Comparison of ENCODE assay signal across 8 cellular contexts in the genomic region with DNA sequence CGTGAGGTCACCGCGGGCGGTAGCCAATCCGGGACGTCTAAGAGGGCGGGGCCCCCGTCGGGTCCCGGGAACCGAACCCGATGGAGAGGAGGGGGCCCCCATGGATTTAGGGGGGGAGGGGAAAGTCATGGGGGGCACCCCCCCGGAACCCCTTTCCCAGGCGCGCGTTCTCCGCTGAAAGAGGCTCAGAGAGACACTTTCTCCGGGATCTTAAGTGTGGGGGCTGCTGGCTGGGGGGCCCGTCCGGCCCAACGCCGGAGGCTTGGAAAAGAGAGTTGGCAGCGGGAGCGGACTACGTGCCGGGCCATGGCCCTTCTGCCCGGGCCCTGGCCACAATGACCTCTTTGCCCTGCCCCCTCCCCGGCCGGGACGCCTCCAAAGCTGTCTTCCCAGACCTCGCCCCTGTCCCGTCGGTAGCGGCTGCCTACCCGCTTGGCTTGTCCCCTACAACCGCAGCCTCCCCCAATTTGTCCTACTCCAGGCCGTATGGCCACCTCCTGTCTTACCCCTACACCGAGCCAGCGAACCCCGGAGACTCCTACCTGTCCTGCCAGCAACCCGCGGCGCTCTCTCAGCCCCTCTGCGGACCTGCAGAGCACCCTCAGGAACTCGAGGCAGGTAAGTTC. TPM values are rescaled to one million over a fixed set of nuclear protein-coding genes. Genes with fewer than 3 reads are reported as not detected.
DNase-seq lines count a peak whose midpoint lies in the region; ATAC-seq and TF ChIP-seq lines count a peak whose summit lies in the region.

A gene with protein sequence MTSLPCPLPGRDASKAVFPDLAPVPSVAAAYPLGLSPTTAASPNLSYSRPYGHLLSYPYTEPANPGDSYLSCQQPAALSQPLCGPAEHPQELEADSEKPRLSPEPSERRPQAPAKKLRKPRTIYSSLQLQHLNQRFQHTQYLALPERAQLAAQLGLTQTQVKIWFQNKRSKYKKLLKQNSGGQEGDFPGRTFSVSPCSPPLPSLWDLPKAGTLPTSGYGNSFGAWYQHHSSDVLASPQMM (plus strand): TSS at position 57 of the 626 bp plus-strand sequence. CDS start 279 bp downstream, at position 336.

- peak; percentile 16 for DNase-seq in stimulated activated CD4-positive, alpha-beta T cell treated with anti-CD3 and anti-CD28 coated beads, Interleukin-4, amount 100 ng/mL, for 1 hour
- no peak for DNase-seq in stimulated activated CD4-positive, alpha-beta T cell treated with anti-CD3 and anti-CD28 coated beads, Interleukin-12 subunit alpha, Interleukin-12 subunit beta, amount 100 ng/mL, for 4 hours
- DNase-seq in globus pallidus (ENCODE audit: low spot score) = peak; percentile 8
- no peak for DNase-seq in spleen
- no peak for DNase-seq in NCI-H1436 (lab: John Stamatoyannopoulos, UW)
- no peak for DNase-seq in iPS-NIHi7 (ENCODE audit: extremely low spot score)

- H3K36me3 ChIP-seq in spleen = no peaks in the 10 kb centered on the region

- TF ChIP-seq POLR2A in spleen (IDR thresholded peaks at IDR 0.05) = no peak

- peaks cover 24 to 71% (median 52%) of the 10 kb centered on the region in 6 donors for H3K4me1 ChIP-seq in spleen

- TF ChIP-seq CTCF in WI38 (IDR thresholded peaks at IDR 0.05; ENCODE audit: low read depth, low read length) (no peak), spleen (IDR thresholded peaks at IDR 0.05 in 8 of 11, conservative IDR thresholded peaks at IDR 0.05 in 3 of 11) (no peak)

- H3K4me3 ChIP-seq in WI38 (ENCODE audit: low read depth, low read length) = peak within 1 kb of the TSS; percentile 44
- H3K4me3 ChIP-seq in spleen = peak within 1 kb of the TSS; percentile 47 to 85 (median 58)

- intact Hi-C loops in spleen (cut with DNase I; ENCODE audit: low total_unique reads) = no loop called here

- peaks cover 12 to 100% (median 100%) of the 10 kb centered on the region in 7 donors for H3K27me3 ChIP-seq in spleen (replicated peaks in 1 of 7)

- ATAC-seq in GM21576 (IDR thresholded peaks at IDR 0.05; ENCODE audit: unreplicated experiment) = no peak

- WGBS in spleen, 5 donors = 2 to 11% (median 4%) methylated on average over 24 to 45 of the region's 45 CpGs

- H3K9me3 ChIP-seq in spleen = no peaks in the 10 kb centered on the region

- H3K27ac ChIP-seq in spleen = peak within 1 kb of the TSS in 1 of 8 donors; percentile 19

RNA-seq across cellular contexts. Expression of the gene that starts here (rescaled TPM):
- total RNA-seq in spleen = 1 to 10 TPM in 1 of 7 donors, under 1 TPM in 4, not detected in 2; 0.23 to 1.1 (median 0.57) TPM
- polyA plus RNA-seq in spleen = under 1 TPM; 0.09 to 0.29 (median 0.22) TPM

Comparison
In these comparisons a context has a peak if more than half of its experiments do, and no peak if none do; other contexts are left out.
1. DNase-seq: peak in stimulated activated CD4-positive, alpha-beta T cell treated with anti-CD3 and anti-CD28 coated beads, Interleukin-4, amount 100 ng/mL, for 1 hour (single experiment) and globus pallidus (single experiment); none in stimulated activated CD4-positive, alpha-beta T cell treated with anti-CD3 and anti-CD28 coated beads, Interleukin-12 subunit alpha, Interleukin-12 subunit beta, amount 100 ng/mL, for 4 hours (single experiment), spleen (single experiment), NCI-H1436 (single experiment) and iPS-NIHi7 (single experiment).